Comparison of ENCODE assay signal across 8 cellular contexts in genomic region chr1:8096105-8097011, GRCh38.
DNase-seq lines count a peak whose midpoint lies in the region; ATAC-seq, FAIRE-seq and TF ChIP-seq lines count a peak whose summit lies in the region.
"Had no signal": no experiment of that assay in that cellular context is flagged by ENCODE, and none has a peak within 500 bp of the region (broad histone marks: within the 10 kb centered on the region; RNA-seq: fewer than 3 reads in every experiment).

No MANE protein-coding gene starts in this region.

- DNase-seq in HCT116 (ENCODE audit: low read depth, low spot score), result peak; percentile 84
- no peak for DNase-seq in SJCRH30
- peak; percentile 86 for DNase-seq in fibroblast of villous mesenchyme (ENCODE audit: low read depth)
- DNase-seq in small intestine, result peak; percentile 68
- DNase-seq in NCI-H2171 (lab: John Stamatoyannopoulos, UW), result no peak
- no peak for DNase-seq in retina
- DNase-seq in NCI-H1417 (lab: John Stamatoyannopoulos, UW), result no peak
- DNase-seq: testis had no signal

- no peak for TF ChIP-seq POLR2A in HCT116 (IDR thresholded peaks at IDR 0.05; ENCODE audit: borderline replicate concordance, extremely low read depth, insufficient read depth, insufficient read length)

- CTCF ChIA-PET in HCT116 (lab: Charles Lee), result interaction anchor here (0.6 to 1.8 kb wide), 2 partner anchors 17 to 218 kb away, joined by 4 to 6 read pairs; no protein-coding TSS in a partner anchor

- no peaks in the 10 kb centered on the region for H4K20me1 ChIP-seq in HCT116 (ENCODE audit: insufficient read depth)

- H3K4me3 ChIP-seq in HCT116 (replicated peaks in 1 of 2; ENCODE audit: low read depth in 1 of 2, low read length in 2 of 2), result peak overlapping the region in 1 of 2 experiments; percentile 17; a peak in 1 of 4 replicates
- H3K4me3 ChIP-seq in SJCRH30, result no peak overlapping the region
- no peak overlapping the region for H3K4me3 ChIP-seq in fibroblast of villous mesenchyme (ENCODE audit: low read depth, low read length)
- H3K4me3 ChIP-seq in small intestine (ENCODE audit: low read depth in 1 of 2, low read length in 2 of 2), result no peak overlapping the region
- H3K4me3 ChIP-seq: testis had no signal

- H3K9ac ChIP-seq in HCT116 (ENCODE audit: low read length), result peak overlapping the region; percentile 70

- BruUV-seq in HCT116 (replicated peaks; lab: Mats Ljungman, UMichigan), result TSS peak; percentile 78

- intact Hi-C loops in HCT116 (cut with micrococcal nuclease), result loop anchor here (1.0 to 10.0 kb wide), 5 partner anchors 50 to 218 kb away; partner anchors contain the start of genes ERRFI1 and SLC45A1

- H3K36me3 ChIP-seq in HCT116 (ENCODE audit: control insufficient read depth in 1 of 2, insufficient read depth in 2 of 2, low read length in 2 of 2), result no peaks in the 10 kb centered on the region
- H3K36me3 ChIP-seq in SJCRH30, result no peaks in the 10 kb centered on the region
- no peaks in the 10 kb centered on the region for H3K36me3 ChIP-seq in small intestine (ENCODE audit: control insufficient read depth in 2 of 2, insufficient read depth in 2 of 2, low read length in 2 of 2)

- peak overlapping the region; percentile 97 for H3K27ac ChIP-seq in HCT116 (ENCODE audit: low read depth, low read length)
- H3K27ac ChIP-seq in SJCRH30, result peak overlapping the region; percentile 75
- peak overlapping the region; percentile 94 to 97 for H3K27ac ChIP-seq in small intestine (ENCODE audit: low read depth in 1 of 2, low read length in 1 of 2)

- H3K4me1 ChIP-seq in HCT116 (ENCODE audit: control insufficient read depth in 1 of 2, insufficient read depth in 2 of 2, low read length in 2 of 2) (peaks cover 84 to 89% of the 10 kb centered on the region in 2 experiments), SJCRH30 (peaks cover 58% of the 10 kb centered on the region), small intestine (ENCODE audit: control insufficient read depth in 2 of 2, insufficient read depth in 1 of 2, low read depth in 1 of 2, low read length in 1 of 2) (peaks cover 0 to 11% of the 10 kb centered on the region in 2 donors)

- H3K79me2 ChIP-seq in HCT116 (ENCODE audit: insufficient read depth, low read length), result peaks cover 16% of the 10 kb centered on the region; the same call in 1 of the 2 replicates

- H3K9me2 ChIP-seq in HCT116 (ENCODE audit: insufficient read depth), result no peaks in the 10 kb centered on the region

- H3K27me3 ChIP-seq in HCT116 (ENCODE audit: insufficient read depth, low read length), result no peaks in the 10 kb centered on the region
- H3K27me3 ChIP-seq in SJCRH30, result no peaks in the 10 kb centered on the region
- H3K27me3 ChIP-seq in small intestine (ENCODE audit: control insufficient read depth in 2 of 2, insufficient read depth in 2 of 2, low read length in 2 of 2), result no peaks in the 10 kb centered on the region
- H3K27me3 ChIP-seq: testis had no signal

- H3K9me3 ChIP-seq in HCT116 (ENCODE audit: control insufficient read depth in 1 of 2, insufficient read depth in 1 of 2, low read depth in 1 of 2, low read length in 2 of 2) (no peaks in the 10 kb centered on the region), SJCRH30 (replicated peaks) (no peaks in the 10 kb centered on the region), small intestine (ENCODE audit: control insufficient read depth, low read depth) (no peaks in the 10 kb centered on the region)
- H3K9me3 ChIP-seq: testis had no signal

- TF ChIP-seq CTCF in HCT116 (IDR thresholded peaks at IDR 0.05 in 2 of 3, conservative IDR thresholded peaks at IDR 0.05 in 1 of 3; ENCODE audit: borderline replicate concordance in 1 of 3, insufficient read depth in 1 of 3, low read depth in 2 of 3, low read length in 2 of 3) (no peak), fibroblast of villous mesenchyme (IDR thresholded peaks at IDR 0.05; ENCODE audit: insufficient read depth, low read depth, low read length) (no peak)

- peak; percentile 15; the same call in 1 of the 2 replicates for ATAC-seq in HCT116

- FAIRE-seq in small intestine (lab: Jason Lieb, UNC), result no peak

- RAD21 ChIA-PET in HCT116 (lab: Charles Lee; ENCODE audit: low non-redundant PET in 1 of 2, low total read pairs in 2 of 2, uncharacterized antibody in 2 of 2, unreplicated experiment in 2 of 2), result no interaction called here

- POLR2A ChIA-PET in HCT116 (lab: Charles Lee), result interaction anchor here (0.7 to 3.1 kb wide), 22 partner anchors 10 to 115 kb away, joined by 3 to 40 read pairs (median 8); no protein-coding TSS in a partner anchor

- H2AFZ ChIP-seq in HCT116 (ENCODE audit: low read depth, low read length, poor library complexity, severe bottlenecking), result no peak overlapping the region

- WGBS in small intestine, 3 donors, result 16 to 42% (median 25%) methylated on average over 12 of the region's 12 CpGs

- peak overlapping the region; percentile 66 for H3K4me2 ChIP-seq in HCT116 (ENCODE audit: low read length)

- no peak for TF ChIP-seq RAD21 in HCT116 (IDR thresholded peaks at IDR 0.05; ENCODE audit: low read depth)

TF ChIP-seq in HCT116, 20 proteins besides CTCF, POLR2A, EP300 and RAD21:
- peak; percentile 46; the same call in 1 of the 2 replicates for TF ChIP-seq POLR2AphosphoS5 (IDR thresholded peaks at IDR 0.05; ENCODE audit: low read depth, low read length)
- no peak for TF ChIP-seq ZBTB33 (IDR thresholded peaks at IDR 0.05; ENCODE audit: extremely low read depth, insufficient replicate concordance, low read length)

Comparison
In these comparisons a context has a peak if more than half of its experiments do, and no peak if none do; other contexts are left out.
1. DNase-seq: peak in HCT116 (single experiment), fibroblast of villous mesenchyme (single experiment) and small intestine (single experiment); none in SJCRH30 (0 of 2), NCI-H2171 (single experiment), retina (single experiment) and NCI-H1417 (0 of 3).
2. Peak in every context shown above with its lines, with median percentiles within 50 percentile points of each other: H3K27ac ChIP-seq.